Comparison of ENCODE assay signal across 1 cellular context in genomic region chr15:63112871-63113270, GRCh38.
A peak's percentile ranks its signal among the peaks of the same experiment; 100 is the strongest.
TF ChIP-seq lines count a peak whose summit lies in the region.

No MANE protein-coding gene starts in this region.

TF ChIP-seq in K562, 482 proteins besides CTCF, POLR2A, EP300 and RAD21 (continues in another document):
- TF ChIP-seq ARID1B (IDR thresholded peaks at IDR 0.05) (peak; percentile 62; the same call in 1 of the 2 replicates), ZBTB34 (CRISPR knock-in tag; IDR thresholded peaks at IDR 0.05) (no peak), HDAC1 (IDR thresholded peaks at IDR 0.05) (peak in 1 of 2 experiments; percentile 58; a peak in 2 of 4 replicates), ZNF311 (CRISPR knock-in tag; IDR thresholded peaks at IDR 0.05) (no peak), DACH1 (IDR thresholded peaks at IDR 0.05; ENCODE audit: partially characterized antibody) (peak; percentile 11), GTF2F1 (IDR thresholded peaks at IDR 0.05; ENCODE audit: low read depth, low read length) (no peak), ZNF263 (CRISPR knock-in tag; IDR thresholded peaks at IDR 0.05; ENCODE audit: borderline replicate concordance) (no peak), CXXC5 (CRISPR knock-in tag; IDR thresholded peaks at IDR 0.05) (no peak), NR4A1 (CRISPR knock-in tag; IDR thresholded peaks at IDR 0.05) (no peak), NR4A1 (tag; IDR thresholded peaks at IDR 0.05) (no peak), ZNF316 (IDR thresholded peaks at IDR 0.05) (peak; percentile 95), CBX5 (IDR thresholded peaks at IDR 0.05; ENCODE audit: borderline replicate concordance, low read depth) (no peak), MEIS2 (IDR thresholded peaks at IDR 0.05; ENCODE audit: partially characterized antibody) (peak; percentile 61), JUNB (CRISPR knock-in tag; conservative IDR thresholded peaks at IDR 0.05) (no peak), PHF8 (IDR thresholded peaks at IDR 0.05; ENCODE audit: borderline replicate concordance, low read length) (no peak), ZKSCAN1 (IDR thresholded peaks at IDR 0.05; ENCODE audit: low read depth, low read length) (no peak), ZNF766 (CRISPR knock-in tag; conservative IDR thresholded peaks at IDR 0.05) (no peak), NFE2L1 (tag; IDR thresholded peaks at IDR 0.05; ENCODE audit: borderline replicate concordance, low read depth) (peak; percentile 74), DPF2 (IDR thresholded peaks at IDR 0.05) (peak; percentile 60), GTF2E2 (tag; IDR thresholded peaks at IDR 0.05) (no peak), TAF9B (IDR thresholded peaks at IDR 0.05; ENCODE audit: partially characterized antibody) (no peak), ZNF583 (CRISPR knock-in tag; IDR thresholded peaks at IDR 0.05) (no peak), ZNF318 (IDR thresholded peaks at IDR 0.05; ENCODE audit: borderline replicate concordance in 1 of 2, low read depth in 1 of 2) (no peak), FUS (optimal IDR thresholded peaks at IDR 0.05; ENCODE audit: low read depth, low read length) (no peak), FOXP4 (CRISPR knock-in tag; IDR thresholded peaks at IDR 0.05; ENCODE audit: borderline replicate concordance) (no peak), ESRRA (IDR thresholded peaks at IDR 0.05; ENCODE audit: borderline replicate concordance, low read depth) (no peak), HINFP (tag; conservative IDR thresholded peaks at IDR 0.05; ENCODE audit: low read depth) (no peak), MAFG (tag; conservative IDR thresholded peaks at IDR 0.05) (peak; percentile 93), ZNF280B (CRISPR knock-in tag; IDR thresholded peaks at IDR 0.05) (no peak), CGGBP1 (CRISPR knock-in tag; IDR thresholded peaks at IDR 0.05) (no peak), JUN (IDR thresholded peaks at IDR 0.05; ENCODE audit: borderline replicate concordance, low read depth, low read length) (no peak), JUN (CRISPR knock-in tag; IDR thresholded peaks at IDR 0.05; ENCODE audit: borderline replicate concordance) (no peak), CEBPG (CRISPR knock-in tag; IDR thresholded peaks at IDR 0.05) (no peak), CEBPG (tag; conservative IDR thresholded peaks at IDR 0.05 in 1 of 2, IDR thresholded peaks at IDR 0.05 in 1 of 2) (no peak), SETDB1 (IDR thresholded peaks at IDR 0.05; ENCODE audit: low read length) (no peak), ZSCAN32 (CRISPR knock-in tag; IDR thresholded peaks at IDR 0.05) (no peak), MAFF (IDR thresholded peaks at IDR 0.05; ENCODE audit: low read length) (peak; percentile 67; the same call in 1 of the 2 replicates), TCF7 (IDR thresholded peaks at IDR 0.05; ENCODE audit: borderline replicate concordance) (no peak)
- TF ChIP-seq, protein P1, sequence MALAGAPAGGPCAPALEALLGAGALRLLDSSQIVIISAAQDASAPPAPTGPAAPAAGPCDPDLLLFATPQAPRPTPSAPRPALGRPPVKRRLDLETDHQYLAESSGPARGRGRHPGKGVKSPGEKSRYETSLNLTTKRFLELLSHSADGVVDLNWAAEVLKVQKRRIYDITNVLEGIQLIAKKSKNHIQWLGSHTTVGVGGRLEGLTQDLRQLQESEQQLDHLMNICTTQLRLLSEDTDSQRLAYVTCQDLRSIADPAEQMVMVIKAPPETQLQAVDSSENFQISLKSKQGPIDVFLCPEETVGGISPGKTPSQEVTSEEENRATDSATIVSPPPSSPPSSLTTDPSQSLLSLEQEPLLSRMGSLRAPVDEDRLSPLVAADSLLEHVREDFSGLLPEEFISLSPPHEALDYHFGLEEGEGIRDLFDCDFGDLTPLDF (CRISPR knock-in tag; IDR thresholded peaks at IDR 0.05), result no peak
- TF ChIP-seq, protein P2, sequence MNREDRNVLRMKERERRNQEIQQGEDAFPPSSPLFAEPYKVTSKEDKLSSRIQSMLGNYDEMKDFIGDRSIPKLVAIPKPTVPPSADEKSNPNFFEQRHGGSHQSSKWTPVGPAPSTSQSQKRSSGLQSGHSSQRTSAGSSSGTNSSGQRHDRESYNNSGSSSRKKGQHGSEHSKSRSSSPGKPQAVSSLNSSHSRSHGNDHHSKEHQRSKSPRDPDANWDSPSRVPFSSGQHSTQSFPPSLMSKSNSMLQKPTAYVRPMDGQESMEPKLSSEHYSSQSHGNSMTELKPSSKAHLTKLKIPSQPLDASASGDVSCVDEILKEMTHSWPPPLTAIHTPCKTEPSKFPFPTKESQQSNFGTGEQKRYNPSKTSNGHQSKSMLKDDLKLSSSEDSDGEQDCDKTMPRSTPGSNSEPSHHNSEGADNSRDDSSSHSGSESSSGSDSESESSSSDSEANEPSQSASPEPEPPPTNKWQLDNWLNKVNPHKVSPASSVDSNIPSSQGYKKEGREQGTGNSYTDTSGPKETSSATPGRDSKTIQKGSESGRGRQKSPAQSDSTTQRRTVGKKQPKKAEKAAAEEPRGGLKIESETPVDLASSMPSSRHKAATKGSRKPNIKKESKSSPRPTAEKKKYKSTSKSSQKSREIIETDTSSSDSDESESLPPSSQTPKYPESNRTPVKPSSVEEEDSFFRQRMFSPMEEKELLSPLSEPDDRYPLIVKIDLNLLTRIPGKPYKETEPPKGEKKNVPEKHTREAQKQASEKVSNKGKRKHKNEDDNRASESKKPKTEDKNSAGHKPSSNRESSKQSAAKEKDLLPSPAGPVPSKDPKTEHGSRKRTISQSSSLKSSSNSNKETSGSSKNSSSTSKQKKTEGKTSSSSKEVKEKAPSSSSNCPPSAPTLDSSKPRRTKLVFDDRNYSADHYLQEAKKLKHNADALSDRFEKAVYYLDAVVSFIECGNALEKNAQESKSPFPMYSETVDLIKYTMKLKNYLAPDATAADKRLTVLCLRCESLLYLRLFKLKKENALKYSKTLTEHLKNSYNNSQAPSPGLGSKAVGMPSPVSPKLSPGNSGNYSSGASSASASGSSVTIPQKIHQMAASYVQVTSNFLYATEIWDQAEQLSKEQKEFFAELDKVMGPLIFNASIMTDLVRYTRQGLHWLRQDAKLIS (CRISPR knock-in tag; IDR thresholded peaks at IDR 0.05), result no peak
